15 cellular contexts compared by ENCODE assay signal in the genomic region with DNA sequence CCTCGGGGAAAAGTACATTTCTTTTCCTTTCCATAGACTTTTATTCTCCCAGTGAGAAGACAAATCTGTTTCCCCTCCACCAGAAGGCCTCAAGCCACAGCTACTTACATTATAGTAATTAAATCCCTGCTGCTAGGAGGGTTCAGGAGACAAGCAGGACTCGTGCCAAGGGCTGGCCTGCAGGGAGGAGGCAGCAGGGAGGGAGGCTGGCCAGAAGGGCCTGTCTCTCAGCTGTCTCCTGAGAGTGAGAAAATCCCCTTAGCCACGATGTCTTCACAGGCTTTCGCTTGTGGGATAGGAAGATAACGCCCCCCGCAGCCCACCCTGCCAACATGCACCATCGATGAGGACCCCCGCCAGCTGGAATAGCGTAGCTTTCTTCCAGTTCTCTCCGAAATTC. TPM values are rescaled to one million over a fixed set of nuclear protein-coding genes. Genes with fewer than 3 reads are reported as not detected.
DNase-seq lines count a peak whose midpoint lies in the region; TF ChIP-seq lines count a peak whose summit lies in the region.
"Had no signal": no experiment of that assay in that cellular context is flagged by ENCODE, and none has a peak within 500 bp of the region (broad histone marks: within the 10 kb centered on the region; RNA-seq: fewer than 3 reads in every experiment).

No MANE protein-coding gene starts in this region.

- TF ChIP-seq CTCF in A673 (conservative IDR thresholded peaks at IDR 0.05; ENCODE audit: low read depth, low read length), result peak; percentile 33
- 0 out of 2 replicates have a peak, but pooled peaks have one; percentile 3 for TF ChIP-seq CTCF in GM12875 (IDR thresholded peaks at IDR 0.05; ENCODE audit: borderline replicate concordance, insufficient read depth, low read depth, low read length)

- no peak overlapping the region for H3K27ac ChIP-seq in A673 (ENCODE audit: low read depth, low read length, poor library complexity, severe bottlenecking)
- H3K27ac ChIP-seq: cardiac muscle cell, upper lobe of left lung had no signal

- BruUV-seq in A673 (replicated peaks; lab: Mats Ljungman, UMichigan), result no TSS peak

- intact Hi-C loops in A673 (cut with micrococcal nuclease; ENCODE audit: unreplicated experiment), result no loop called here

- peak; percentile 71 for DNase-seq in A673 (ENCODE audit: low spot score)
- peak; percentile 75 to 91 for DNase-seq in NCI-H446 (lab: John Stamatoyannopoulos, UW)
- DNase-seq in cerebellum (ENCODE audit: low spot score), result peak; percentile 59
- no peak for DNase-seq in NCI-H774 (lab: John Stamatoyannopoulos, UW)
- no peak for DNase-seq in dedifferentiated amniotic fluid mesenchymal stem cell (ENCODE audit: extremely low spot score)
- DNase-seq in hepatic stellate cell (ENCODE audit: low spot score), result no peak
- DNase-seq in hippocampal formation (lab: John Stamatoyannopoulos, UW), result no peak
- DNase-seq: activated T-cell treated with anti-CD3 and anti-CD28 coated beads, Interleukin-2, amount 50 U/mL, for 4 hours; foreskin fibroblast; GOT3; IMR-90; SIG-M5; upper lobe of left lung had no signal

- H3K4me3 ChIP-seq in A673 (ENCODE audit: low read depth, low read length, poor library complexity, severe bottlenecking) (no peak overlapping the region), GM12875 (ENCODE audit: low read depth, low read length) (no peak overlapping the region)
- H3K4me3 ChIP-seq: cardiac muscle cell, upper lobe of left lung had no signal

- H3K4me1 ChIP-seq in A673 (ENCODE audit: insufficient read depth, low read length, poor library complexity, severe bottlenecking), result peaks cover 8% of the 10 kb centered on the region

- CTCF ChIA-PET in A673 (lab: Charles Lee), result interaction anchor here (1.1 kb wide), 1 partner anchor 48 kb away, joined by 3 read pairs; no protein-coding TSS in a partner anchor

- H3K27me3 ChIP-seq in A673 (replicated peaks; ENCODE audit: insufficient read depth, low read depth, low read length, poor library complexity), result no peaks in the 10 kb centered on the region
- H3K27me3 ChIP-seq: cardiac muscle cell, upper lobe of left lung had no signal

- H3K36me3 ChIP-seq in A673 (ENCODE audit: insufficient read depth, low read length, poor library complexity, severe bottlenecking), result no peaks in the 10 kb centered on the region
- H3K36me3 ChIP-seq: cardiac muscle cell, upper lobe of left lung had no signal

- no peaks in the 10 kb centered on the region for H3K9me3 ChIP-seq in A673 (ENCODE audit: low read depth, low read length, poor library complexity, severe bottlenecking)
- H3K9me3 ChIP-seq: upper lobe of left lung had no signal

- POLR2A ChIA-PET in A673 (lab: Charles Lee; ENCODE audit: low non-redundant PET), result no interaction called here

RNA-seq across cellular contexts. Expression of a gene that starts 14.0 kb away (rescaled TPM):
- total RNA-seq in A673 (2021), result 0.73 and 1.5 TPM in 2 replicates
- total RNA-seq in cerebellum, result 4.2 TPM
- total RNA-seq: IMR-90 had no signal

Comparison
In these comparisons a context has a peak if more than half of its experiments do, and no peak if none do; other contexts are left out.
1. DNase-seq: peak in A673 (single experiment), NCI-H446 (2 of 2) and cerebellum (single experiment); none in NCI-H774 (single experiment), dedifferentiated amniotic fluid mesenchymal stem cell (single experiment), hepatic stellate cell (single experiment) and hippocampal formation (0 of 2).